ENCODE assay signal across 1 cellular context in the genomic region with DNA sequence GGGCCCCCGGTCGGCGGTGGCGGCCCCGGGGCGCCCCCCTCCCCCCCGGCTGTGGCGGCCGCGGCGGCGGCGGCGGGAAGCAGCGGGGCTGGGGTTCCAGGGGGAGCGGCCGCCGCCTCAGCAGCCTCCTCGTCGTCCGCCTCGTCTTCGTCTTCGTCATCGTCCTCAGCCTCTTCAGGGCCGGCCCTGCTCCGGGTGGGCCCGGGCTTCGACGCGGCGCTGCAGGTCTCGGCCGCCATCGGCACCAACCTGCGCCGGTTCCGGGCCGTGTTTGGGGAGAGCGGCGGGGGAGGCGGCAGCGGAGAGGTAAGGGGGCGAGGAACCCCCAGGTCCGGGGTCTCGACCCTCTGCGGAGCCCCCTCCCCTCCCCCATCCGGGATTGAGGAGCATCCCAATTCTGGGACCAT.
TF ChIP-seq lines count a peak whose summit lies in the region.

No MANE protein-coding gene starts in this region.

TF ChIP-seq in H1, 55 proteins besides CTCF, POLR2A, EP300 and RAD21:
- TF ChIP-seq EGR1 (IDR thresholded peaks at IDR 0.05; ENCODE audit: borderline replicate concordance, low read depth, low read length) (no peak), PHF8 (conservative IDR thresholded peaks at IDR 0.05; ENCODE audit: low read depth, low read length) (peak; percentile 21; the same call in 1 of the 2 replicates), POU5F1 (IDR thresholded peaks at IDR 0.05; ENCODE audit: low read depth, low read length) (no peak), KDM4A (IDR thresholded peaks at IDR 0.05; ENCODE audit: low read depth, low read length, severe bottlenecking) (peak; percentile 55), TBP (IDR thresholded peaks at IDR 0.05; ENCODE audit: low read depth, low read length) (no peak), SP4 (IDR thresholded peaks at IDR 0.05; ENCODE audit: low read length) (no peak), SIRT6 (IDR thresholded peaks at IDR 0.05; ENCODE audit: low read length) (no peak), BACH1 (IDR thresholded peaks at IDR 0.05; ENCODE audit: low read length) (no peak)
- TF ChIP-seq, protein P1, sequence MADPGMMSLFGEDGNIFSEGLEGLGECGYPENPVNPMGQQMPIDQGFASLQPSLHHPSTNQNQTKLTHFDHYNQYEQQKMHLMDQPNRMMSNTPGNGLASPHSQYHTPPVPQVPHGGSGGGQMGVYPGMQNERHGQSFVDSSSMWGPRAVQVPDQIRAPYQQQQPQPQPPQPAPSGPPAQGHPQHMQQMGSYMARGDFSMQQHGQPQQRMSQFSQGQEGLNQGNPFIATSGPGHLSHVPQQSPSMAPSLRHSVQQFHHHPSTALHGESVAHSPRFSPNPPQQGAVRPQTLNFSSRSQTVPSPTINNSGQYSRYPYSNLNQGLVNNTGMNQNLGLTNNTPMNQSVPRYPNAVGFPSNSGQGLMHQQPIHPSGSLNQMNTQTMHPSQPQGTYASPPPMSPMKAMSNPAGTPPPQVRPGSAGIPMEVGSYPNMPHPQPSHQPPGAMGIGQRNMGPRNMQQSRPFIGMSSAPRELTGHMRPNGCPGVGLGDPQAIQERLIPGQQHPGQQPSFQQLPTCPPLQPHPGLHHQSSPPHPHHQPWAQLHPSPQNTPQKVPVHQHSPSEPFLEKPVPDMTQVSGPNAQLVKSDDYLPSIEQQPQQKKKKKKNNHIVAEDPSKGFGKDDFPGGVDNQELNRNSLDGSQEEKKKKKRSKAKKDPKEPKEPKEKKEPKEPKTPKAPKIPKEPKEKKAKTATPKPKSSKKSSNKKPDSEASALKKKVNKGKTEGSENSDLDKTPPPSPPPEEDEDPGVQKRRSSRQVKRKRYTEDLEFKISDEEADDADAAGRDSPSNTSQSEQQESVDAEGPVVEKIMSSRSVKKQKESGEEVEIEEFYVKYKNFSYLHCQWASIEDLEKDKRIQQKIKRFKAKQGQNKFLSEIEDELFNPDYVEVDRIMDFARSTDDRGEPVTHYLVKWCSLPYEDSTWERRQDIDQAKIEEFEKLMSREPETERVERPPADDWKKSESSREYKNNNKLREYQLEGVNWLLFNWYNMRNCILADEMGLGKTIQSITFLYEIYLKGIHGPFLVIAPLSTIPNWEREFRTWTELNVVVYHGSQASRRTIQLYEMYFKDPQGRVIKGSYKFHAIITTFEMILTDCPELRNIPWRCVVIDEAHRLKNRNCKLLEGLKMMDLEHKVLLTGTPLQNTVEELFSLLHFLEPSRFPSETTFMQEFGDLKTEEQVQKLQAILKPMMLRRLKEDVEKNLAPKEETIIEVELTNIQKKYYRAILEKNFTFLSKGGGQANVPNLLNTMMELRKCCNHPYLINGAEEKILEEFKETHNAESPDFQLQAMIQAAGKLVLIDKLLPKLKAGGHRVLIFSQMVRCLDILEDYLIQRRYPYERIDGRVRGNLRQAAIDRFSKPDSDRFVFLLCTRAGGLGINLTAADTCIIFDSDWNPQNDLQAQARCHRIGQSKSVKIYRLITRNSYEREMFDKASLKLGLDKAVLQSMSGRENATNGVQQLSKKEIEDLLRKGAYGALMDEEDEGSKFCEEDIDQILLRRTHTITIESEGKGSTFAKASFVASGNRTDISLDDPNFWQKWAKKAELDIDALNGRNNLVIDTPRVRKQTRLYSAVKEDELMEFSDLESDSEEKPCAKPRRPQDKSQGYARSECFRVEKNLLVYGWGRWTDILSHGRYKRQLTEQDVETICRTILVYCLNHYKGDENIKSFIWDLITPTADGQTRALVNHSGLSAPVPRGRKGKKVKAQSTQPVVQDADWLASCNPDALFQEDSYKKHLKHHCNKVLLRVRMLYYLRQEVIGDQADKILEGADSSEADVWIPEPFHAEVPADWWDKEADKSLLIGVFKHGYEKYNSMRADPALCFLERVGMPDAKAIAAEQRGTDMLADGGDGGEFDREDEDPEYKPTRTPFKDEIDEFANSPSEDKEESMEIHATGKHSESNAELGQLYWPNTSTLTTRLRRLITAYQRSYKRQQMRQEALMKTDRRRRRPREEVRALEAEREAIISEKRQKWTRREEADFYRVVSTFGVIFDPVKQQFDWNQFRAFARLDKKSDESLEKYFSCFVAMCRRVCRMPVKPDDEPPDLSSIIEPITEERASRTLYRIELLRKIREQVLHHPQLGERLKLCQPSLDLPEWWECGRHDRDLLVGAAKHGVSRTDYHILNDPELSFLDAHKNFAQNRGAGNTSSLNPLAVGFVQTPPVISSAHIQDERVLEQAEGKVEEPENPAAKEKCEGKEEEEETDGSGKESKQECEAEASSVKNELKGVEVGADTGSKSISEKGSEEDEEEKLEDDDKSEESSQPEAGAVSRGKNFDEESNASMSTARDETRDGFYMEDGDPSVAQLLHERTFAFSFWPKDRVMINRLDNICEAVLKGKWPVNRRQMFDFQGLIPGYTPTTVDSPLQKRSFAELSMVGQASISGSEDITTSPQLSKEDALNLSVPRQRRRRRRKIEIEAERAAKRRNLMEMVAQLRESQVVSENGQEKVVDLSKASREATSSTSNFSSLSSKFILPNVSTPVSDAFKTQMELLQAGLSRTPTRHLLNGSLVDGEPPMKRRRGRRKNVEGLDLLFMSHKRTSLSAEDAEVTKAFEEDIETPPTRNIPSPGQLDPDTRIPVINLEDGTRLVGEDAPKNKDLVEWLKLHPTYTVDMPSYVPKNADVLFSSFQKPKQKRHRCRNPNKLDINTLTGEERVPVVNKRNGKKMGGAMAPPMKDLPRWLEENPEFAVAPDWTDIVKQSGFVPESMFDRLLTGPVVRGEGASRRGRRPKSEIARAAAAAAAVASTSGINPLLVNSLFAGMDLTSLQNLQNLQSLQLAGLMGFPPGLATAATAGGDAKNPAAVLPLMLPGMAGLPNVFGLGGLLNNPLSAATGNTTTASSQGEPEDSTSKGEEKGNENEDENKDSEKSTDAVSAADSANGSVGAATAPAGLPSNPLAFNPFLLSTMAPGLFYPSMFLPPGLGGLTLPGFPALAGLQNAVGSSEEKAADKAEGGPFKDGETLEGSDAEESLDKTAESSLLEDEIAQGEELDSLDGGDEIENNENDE (IDR thresholded peaks at IDR 0.05; ENCODE audit: insufficient replicate concordance, low read length) = no peak
